ENCODE assay signal across 8 cellular contexts in genomic region chr12:113222730-113223531, GRCh38. TPM values are rescaled to one million over a fixed set of nuclear protein-coding genes. Genes with fewer than 3 reads are reported as not detected.
DNase-seq lines count a peak whose midpoint lies in the region; TF ChIP-seq lines count a peak whose summit lies in the region.

No MANE protein-coding gene starts in this region.

- intact Hi-C loops in breast epithelium (cut with DNase I; ENCODE audit: low total_unique reads): loop anchor here (5.0 to 10.0 kb wide), 2 partner anchors 729 to 1378 kb away; partner anchors contain the start of gene MAPKAPK5

- H3K79me2 ChIP-seq in OCI-LY3 (ENCODE audit: low read length): peaks cover 27% of the 10 kb centered on the region

- H3K9ac ChIP-seq in OCI-LY3 (ENCODE audit: low read length) (peak overlapping the region; percentile 85), stomach smooth muscle (ENCODE audit: low read length in 2 of 2) (peak overlapping the region; percentile 63 to 82)

- peak overlapping the region; percentile 51 for H3K27ac ChIP-seq in OCI-LY3 (ENCODE audit: low read length)
- H3K27ac ChIP-seq in breast epithelium: peak overlapping the region; percentile 96
- H3K27ac ChIP-seq in stomach smooth muscle (ENCODE audit: low read length): peak overlapping the region; percentile 82

- peak overlapping the region; percentile 98 for H3K4me2 ChIP-seq in OCI-LY3 (ENCODE audit: low read length)

- peaks cover 23% of the 10 kb centered on the region for H3K4me1 ChIP-seq in OCI-LY3 (ENCODE audit: low read length)
- peaks cover 0 to 15% of the 10 kb centered on the region in 2 donors for H3K4me1 ChIP-seq in breast epithelium
- peaks cover 32% of the 10 kb centered on the region for H3K4me1 ChIP-seq in stomach smooth muscle (ENCODE audit: control insufficient read depth, insufficient read depth, low read length)

- H3K27me3 ChIP-seq in OCI-LY3 (ENCODE audit: low read depth, low read length): no peaks in the 10 kb centered on the region
- no peaks in the 10 kb centered on the region for H3K27me3 ChIP-seq in breast epithelium
- H3K27me3 ChIP-seq in stomach smooth muscle (ENCODE audit: control insufficient read depth in 1 of 2, insufficient read depth in 2 of 2, low read length in 2 of 2): no peaks in the 10 kb centered on the region

- no peak overlapping the region for H2AFZ ChIP-seq in OCI-LY3 (ENCODE audit: low read depth, low read length)

- no peak for TF ChIP-seq POLR2A in breast epithelium (IDR thresholded peaks at IDR 0.05)

- TF ChIP-seq CTCF in OCI-LY3 (IDR thresholded peaks at IDR 0.05; ENCODE audit: low read depth, low read length) (no peak), breast epithelium (IDR thresholded peaks at IDR 0.05) (no peak)

- H3K36me3 ChIP-seq in OCI-LY3 (replicated peaks; ENCODE audit: low read depth, low read length) (peaks cover 12% of the 10 kb centered on the region), breast epithelium (no peaks in the 10 kb centered on the region), stomach smooth muscle (ENCODE audit: control insufficient read depth in 2 of 2, insufficient read depth in 2 of 2, low read length in 2 of 2) (peaks cover 10 to 12% of the 10 kb centered on the region in 2 donors)

- no peaks in the 10 kb centered on the region for H4K20me1 ChIP-seq in OCI-LY3 (ENCODE audit: insufficient read depth, low read length)

- DNase-seq in C1 segment of cervical spinal cord (lab: John Stamatoyannopoulos, UW) (peak in 12 of 14 donors; percentile 29 to 64 (median 42)), HCEC 1CT (peak; percentile 93), breast epithelium (ENCODE audit: low spot score in 2 of 2) (peak; percentile 68 to 79), left kidney (ENCODE audit: low read depth, low spot score) (peak; percentile 74), SKM-1 treated with dmso at 0.1 percent for 144 hours (lab: John Stamatoyannopoulos, UW; ENCODE audit: unreplicated experiment) (no peak)
- no peak for DNase-seq in effector CD4-positive, alpha-beta T cell

- H3K9me3 ChIP-seq in OCI-LY3 (ENCODE audit: insufficient read depth, low read length) (no peaks in the 10 kb centered on the region), breast epithelium (no peaks in the 10 kb centered on the region), stomach smooth muscle (ENCODE audit: control insufficient read depth in 2 of 2, low read length in 2 of 2) (no peaks in the 10 kb centered on the region)

- H3K4me3 ChIP-seq in OCI-LY3 (ENCODE audit: low read length): peak overlapping the region; percentile 93
- peak overlapping the region; percentile 86 to 98 (median 95) for H3K4me3 ChIP-seq in breast epithelium
- H3K4me3 ChIP-seq in stomach smooth muscle (ENCODE audit: low read length in 2 of 2): peak overlapping the region; percentile 92 to 94

RNA-seq across cellular contexts. Expression of gene TPCN1, which starts 1.7 kb away (rescaled TPM):
- 10 to 100 TPM; 46.9 to 71.7 (median 59.5) TPM for total RNA-seq in breast epithelium

RNA-seq across cellular contexts. Expression of gene RITA1, which starts 37.4 kb away (rescaled TPM):
- total RNA-seq in breast epithelium: 10 to 100 TPM in 2 of 3 donors, 1 to 10 TPM in 1; 9.4 to 22.4 (median 15.4) TPM

RNA-seq across cellular contexts. Expression of gene DDX54, which starts 37.7 kb away (rescaled TPM):
- total RNA-seq in breast epithelium: 10 to 100 TPM; 51.5 to 62.1 (median 60.3) TPM

Comparison
In these comparisons a context has a peak if more than half of its experiments do, and no peak if none do; other contexts are left out.
1. DNase-seq: peak in C1 segment of cervical spinal cord (12 of 14), HCEC 1CT (single experiment), breast epithelium (2 of 2) and left kidney (single experiment); none in SKM-1 treated with dmso at 0.1 percent for 144 hours (single experiment) and effector CD4-positive, alpha-beta T cell (single experiment).
2. Peak in every context shown above with its lines, with median percentiles within 50 percentile points of each other: H3K27ac ChIP-seq and H3K4me3 ChIP-seq.